15 cellular contexts compared by ENCODE assay signal in genomic region chr2:71747573-71747972, GRCh38.
DNase-seq lines count a peak whose midpoint lies in the region; ATAC-seq and TF ChIP-seq lines count a peak whose summit lies in the region.
"Had no signal": no experiment of that assay in that cellular context is flagged by ENCODE, and none has a peak within 500 bp of the region (broad histone marks: within the 10 kb centered on the region; RNA-seq: fewer than 3 reads in every experiment).

No MANE protein-coding gene starts in this region.

- H2AFZ ChIP-seq in KMS-11 (ENCODE audit: low read depth) (peak overlapping the region; percentile 41; the same call in 1 of the 2 replicates), trophoblast cell (ENCODE audit: insufficient read depth, low read length, poor library complexity) (peak overlapping the region; percentile 30)

- H4K20me1 ChIP-seq in KMS-11 (ENCODE audit: insufficient read depth), result no peaks in the 10 kb centered on the region

- H3K27me3 ChIP-seq in KMS-11 (ENCODE audit: insufficient read depth, low read depth) (no peaks in the 10 kb centered on the region), trophoblast cell (ENCODE audit: insufficient read depth, low read length) (no peaks in the 10 kb centered on the region)
- H3K27me3 ChIP-seq: spleen, upper lobe of right lung had no signal

- H3K27ac Mint-ChIP-seq in naive thymus-derived CD8-positive, alpha-beta T cell, result no peak overlapping the region
- H3K27ac Mint-ChIP-seq: activated T-cell treated with anti-CD3 and anti-CD28 coated beads, Interleukin-2, amount 50 U/mL, for 24 hours; dendritic cell treated with granulocyte-macrophage colony-stimulating factor and Interleukin-4, amounts not matched to agents 40 ng/mL and 50 ng/mL, for 4 days had no signal

- H3K9me3 ChIP-seq in trophoblast cell (ENCODE audit: insufficient read depth, low read depth, low read length), result peaks cover 2% of the 10 kb centered on the region
- H3K9me3 ChIP-seq: upper lobe of right lung had no signal

- H3K36me3 ChIP-seq in KMS-11 (ENCODE audit: insufficient read depth), result no peaks in the 10 kb centered on the region
- H3K36me3 ChIP-seq in trophoblast cell (ENCODE audit: control insufficient read depth in 1 of 2, insufficient read depth in 2 of 2, low read length in 2 of 2), result no peaks in the 10 kb centered on the region
- H3K36me3 ChIP-seq: spleen, upper lobe of right lung had no signal

- H4K8ac ChIP-seq in trophoblast cell (ENCODE audit: low read depth, low read length), result peak overlapping the region; percentile 77

- POLR2A ChIA-PET in naive thymus-derived CD8-positive, alpha-beta T cell (lab: Charles Lee), result no interaction called here

- no peak overlapping the region for H3K23ac ChIP-seq in trophoblast cell (ENCODE audit: low read length)

- peak overlapping the region; percentile 33 for H4K12ac ChIP-seq in trophoblast cell (ENCODE audit: low read depth, low read length)

- H3K27me3 Mint-ChIP-seq in naive thymus-derived CD8-positive, alpha-beta T cell, result peaks cover 4 to 48% (median 20%) of the 10 kb centered on the region in 5 donors

- peak overlapping the region; percentile 84 for H3K18ac ChIP-seq in trophoblast cell (ENCODE audit: low read length)

- peak; percentile 93 to 99 for DNase-seq in trophoblast cell
- no peak for DNase-seq in iPS-NIHi7 (ENCODE audit: extremely low spot score)
- no peak for DNase-seq in NCI-H2107 treated with DMSO at 0.1 percent for 48 hours (lab: John Stamatoyannopoulos, UW; ENCODE audit: unreplicated experiment)
- no peak for DNase-seq in naive thymus-derived CD8-positive, alpha-beta T cell
- no peak for DNase-seq in NCI-H2171 (lab: John Stamatoyannopoulos, UW)
- DNase-seq: activated CD4-positive, CD25-positive, alpha-beta regulatory T cell; activated T-cell treated with anti-CD3 and anti-CD28 coated beads, Interleukin-2, amount 50 U/mL, for 24 hours; NCI-H187 treated with DMSO at 0.1 percent for 48 hours; spleen; upper lobe of right lung had no signal

- no CpG with 5 or more reads among the region's 4 CpGs for WGBS in trophoblast cell (ENCODE audit: extremely low coverage, insufficient coverage, insufficient read length)

- H3K4me1 ChIP-seq in KMS-11 (ENCODE audit: low read depth, poor library complexity, severe bottlenecking) (peaks cover 12% of the 10 kb centered on the region), trophoblast cell (ENCODE audit: control insufficient read depth in 1 of 2, insufficient read depth in 2 of 2, low read length in 2 of 2) (peaks cover 60 to 66% of the 10 kb centered on the region in 2 experiments)

- TF ChIP-seq CTCF in 22Rv1 (IDR thresholded peaks at IDR 0.05) (no peak), KMS-11 (conservative IDR thresholded peaks at IDR 0.05; ENCODE audit: low read depth, low read length) (no peak)

- ATAC-seq in esophagus mucosa, result peak; percentile 74
- ATAC-seq in naive thymus-derived CD8-positive, alpha-beta T cell, result no peak

- H2BK12ac ChIP-seq in trophoblast cell (ENCODE audit: low read length), result peak overlapping the region; percentile 66

- H3K14ac ChIP-seq in trophoblast cell (ENCODE audit: low read length), result peak overlapping the region; percentile 78

- H3K79me1 ChIP-seq in trophoblast cell (ENCODE audit: low read length), result peaks cover 25% of the 10 kb centered on the region

- peak overlapping the region; percentile 93 for H2BK5ac ChIP-seq in trophoblast cell (ENCODE audit: low read depth, low read length, poor library complexity)

- H3K9me3 Mint-ChIP-seq in naive thymus-derived CD8-positive, alpha-beta T cell, result peaks cover 0 to 20% (median 13%) of the 10 kb centered on the region in 9 donors

- peak overlapping the region; percentile 94 for H3K27ac ChIP-seq in 22Rv1
- peak overlapping the region; percentile 8; the same call in 1 of the 2 replicates for H3K27ac ChIP-seq in KMS-11
- H3K27ac ChIP-seq in trophoblast cell (ENCODE audit: low read depth, low read length), result peak overlapping the region; percentile 82
- H3K27ac ChIP-seq: upper lobe of right lung had no signal

- H3K4me3 ChIP-seq in KMS-11 (IDR thresholded peaks at IDR 0.05; ENCODE audit: insufficient read depth, low read depth, low read length), result no peak overlapping the region
- no peak overlapping the region for H3K4me3 ChIP-seq in trophoblast cell (ENCODE audit: low read depth, low read length)
- H3K4me3 ChIP-seq: spleen, upper lobe of right lung had no signal

- no peak overlapping the region for H3K4me3 Mint-ChIP-seq in naive thymus-derived CD8-positive, alpha-beta T cell
- H3K4me3 Mint-ChIP-seq: activated T-cell treated with anti-CD3 and anti-CD28 coated beads, Interleukin-2, amount 50 U/mL, for 24 hours; dendritic cell treated with granulocyte-macrophage colony-stimulating factor and Interleukin-4, amounts not matched to agents 40 ng/mL and 50 ng/mL, for 4 days; nephron had no signal

- H3K9ac ChIP-seq in KMS-11 (no peak overlapping the region), trophoblast cell (ENCODE audit: low read length) (peak overlapping the region; percentile 64)

- H3K4me2 ChIP-seq in KMS-11, result no peak overlapping the region; the same call in 1 of the 2 replicates
- peak overlapping the region; percentile 54 for H3K4me2 ChIP-seq in trophoblast cell (ENCODE audit: low read length)

- H3K4ac ChIP-seq in trophoblast cell (ENCODE audit: low read depth, low read length), result peak overlapping the region; percentile 38

- no peaks in the 10 kb centered on the region for H3K79me2 ChIP-seq in KMS-11 (ENCODE audit: insufficient read depth, low read depth)
- H3K79me2 ChIP-seq in trophoblast cell (ENCODE audit: control insufficient read depth, insufficient read depth, low read length, poor library complexity), result no peaks in the 10 kb centered on the region

- H4K91ac ChIP-seq in trophoblast cell (ENCODE audit: low read depth, low read length), result peak overlapping the region; percentile 96

- peak overlapping the region; percentile 31 for H2AK5ac ChIP-seq in trophoblast cell (ENCODE audit: low read length)

- peaks cover 0 to 14% (median 0%) of the 10 kb centered on the region in 3 donors for H3K36me3 Mint-ChIP-seq in naive thymus-derived CD8-positive, alpha-beta T cell

- H2BK120ac ChIP-seq in trophoblast cell (ENCODE audit: insufficient read depth, low read length, poor library complexity), result peak overlapping the region; percentile 94

- no peaks in the 10 kb centered on the region for H3K4me1 Mint-ChIP-seq in naive thymus-derived CD8-positive, alpha-beta T cell

Comparison
In these comparisons a context has a peak if more than half of its experiments do, and no peak if none do; other contexts are left out.
1. H3K27ac ChIP-seq: peak in every context shown above with its lines; median percentile 94 in 22Rv1; 82 in trophoblast cell; 8 in KMS-11.
2. DNase-seq: peak in trophoblast cell (2 of 2); none in iPS-NIHi7 (single experiment), NCI-H2107 treated with DMSO at 0.1 percent for 48 hours (single experiment), naive thymus-derived CD8-positive, alpha-beta T cell (0 of 10) and NCI-H2171 (single experiment).